Comparison of ENCODE assay signal across 23 cellular contexts in genomic region chr17:79095345-79096055, GRCh38. TPM values are rescaled to one million over a fixed set of nuclear protein-coding genes. Genes with fewer than 3 reads are reported as not detected.
DNase-seq lines count a peak whose midpoint lies in the region; ATAC-seq, FAIRE-seq and TF ChIP-seq lines count a peak whose summit lies in the region.
"Had no signal": no experiment of that assay in that cellular context is flagged by ENCODE, and none has a peak within 500 bp of the region (broad histone marks: within the 10 kb centered on the region; RNA-seq: fewer than 3 reads in every experiment).

No MANE protein-coding gene starts in this region.

- peaks cover 22% of the 10 kb centered on the region for H4K20me1 ChIP-seq in K562 (replicated peaks; ENCODE audit: control insufficient read depth, insufficient read depth, low read length)

- no peak for TF ChIP-seq EP300 in K562 (IDR thresholded peaks at IDR 0.05; ENCODE audit: low read length)

- WGBS in K562 (ENCODE audit: insufficient coverage, low coverage, missing lambda C conversion rate) = 5% methylated on average over 12 of the region's 15 CpGs

- TF ChIP-seq POLR2A in K562 (conservative IDR thresholded peaks at IDR 0.05) = no peak

- H3K27ac Mint-ChIP-seq in HFFc6 = no peak overlapping the region
- no peak overlapping the region for H3K27ac Mint-ChIP-seq in activated T-helper 17 cell treated with anti-CD3 and anti-CD28 coated beads, Interleukin-2, amount 50 U/mL, for 72 hours
- H3K27ac Mint-ChIP-seq: activated T-cell treated with anti-CD3 and anti-CD28 coated beads, Interleukin-2, amount 50 U/mL, for 24 hours; natural killer cell; stimulated activated naive CD8-positive, alpha-beta T cell treated with anti-CD3 and anti-CD28 coated beads, Interleukin-15, amount 100 ng/mL, for 72 hours had no signal

- ATAC-seq in K562 = no peak
- no peak for ATAC-seq in activated T-helper 17 cell treated with anti-CD3 and anti-CD28 coated beads, Interleukin-2, amount 50 U/mL, for 72 hours (replicated peaks)
- ATAC-seq: stimulated activated naive CD8-positive, alpha-beta T cell treated with anti-CD3 and anti-CD28 coated beads, Interleukin-15, amount 100 ng/mL, for 72 hours had no signal

- peaks cover 36% of the 10 kb centered on the region for H3K27me3 Mint-ChIP-seq in HFFc6 (ENCODE audit: insufficient read depth)
- H3K27me3 Mint-ChIP-seq in activated T-helper 17 cell treated with anti-CD3 and anti-CD28 coated beads, Interleukin-2, amount 50 U/mL, for 72 hours = peaks cover 27% of the 10 kb centered on the region

- H3K9ac ChIP-seq in K562 (ENCODE audit: insufficient read depth in 1 of 2, low read depth in 2 of 2, low read length in 2 of 2) = no peak overlapping the region

- no TSS peak for BruUV-seq in K562 (replicated peaks; lab: Mats Ljungman, UMichigan)

- peaks cover 4% of the 10 kb centered on the region; the same call in 1 of the 2 replicates for H3K4me1 Mint-ChIP-seq in HFFc6 (ENCODE audit: low read depth)
- H3K4me1 Mint-ChIP-seq in activated T-helper 17 cell treated with anti-CD3 and anti-CD28 coated beads, Interleukin-2, amount 50 U/mL, for 72 hours = no peaks in the 10 kb centered on the region

- FAIRE-seq in K562 (lab: Jason Lieb, UNC) = no peak
- FAIRE-seq: HTR-8/SVneo, keratinocyte had no signal

- TF ChIP-seq RAD21 in K562 (CRISPR knock-in tag; conservative IDR thresholded peaks at IDR 0.05 in 1 of 2, IDR thresholded peaks at IDR 0.05 in 1 of 2) = no peak

- no peak overlapping the region for H3K4me2 ChIP-seq in K562 (ENCODE audit: insufficient read depth, low read length)

- H3K27ac ChIP-seq in K562 (ENCODE audit: extremely low read depth, low read depth, low read length) = no peak overlapping the region
- H3K27ac ChIP-seq: 22Rv1, adrenal gland, brain microvascular endothelial cell had no signal

- no peaks in the 10 kb centered on the region for H3K9me3 Mint-ChIP-seq in HFFc6
- no peaks in the 10 kb centered on the region for H3K9me3 Mint-ChIP-seq in activated T-helper 17 cell treated with anti-CD3 and anti-CD28 coated beads, Interleukin-2, amount 50 U/mL, for 72 hours
- H3K9me3 Mint-ChIP-seq: activated T-cell treated with anti-CD3 and anti-CD28 coated beads, Interleukin-2, amount 50 U/mL, for 24 hours; natural killer cell; stimulated activated naive CD8-positive, alpha-beta T cell treated with anti-CD3 and anti-CD28 coated beads, Interleukin-15, amount 100 ng/mL, for 72 hours had no signal

- H3K36me3 Mint-ChIP-seq in HFFc6 (ENCODE audit: low read depth) = no peaks in the 10 kb centered on the region
- no peaks in the 10 kb centered on the region for H3K36me3 Mint-ChIP-seq in activated T-helper 17 cell treated with anti-CD3 and anti-CD28 coated beads, Interleukin-2, amount 50 U/mL, for 72 hours (ENCODE audit: low read depth)
- H3K36me3 Mint-ChIP-seq: natural killer cell had no signal

- TF ChIP-seq CTCF in HFFc6 (IDR thresholded peaks at IDR 0.05) (no peak), K562 (IDR thresholded peaks at IDR 0.05 in 2 of 3, conservative IDR thresholded peaks at IDR 0.05 in 1 of 3; ENCODE audit: insufficient read depth in 2 of 3, low read depth in 1 of 3, low read length in 3 of 3) (no peak)

- H3K27me3 ChIP-seq in K562 (ENCODE audit: control insufficient read depth in 2 of 2, insufficient read depth in 2 of 2, low read length in 2 of 2) = peaks cover 32 to 68% of the 10 kb centered on the region in 2 experiments; a peak in 4 of 5 replicates

- intact Hi-C loops in K562 (cut with micrococcal nuclease) = no loop called here

- no peak overlapping the region for H3K4me3 ChIP-seq in K562
- H3K4me3 ChIP-seq: adrenal gland had no signal

- H3K4me1 ChIP-seq in K562 (replicated peaks in 1 of 2; ENCODE audit: control insufficient read depth in 2 of 2, insufficient read depth in 2 of 2, low read length in 2 of 2) = peaks cover 0 to 18% of the 10 kb centered on the region in 2 experiments; a peak in 2 of 5 replicates
- H3K4me1 ChIP-seq: adrenal gland had no signal

- CTCF ChIA-PET in K562 (lab: Yijun Ruan, JAX; ENCODE audit: low intra/inter-chr PET ratio) = no interaction called here

- no peaks in the 10 kb centered on the region for H3K9me3 ChIP-seq in K562 (replicated peaks; ENCODE audit: control insufficient read depth, insufficient read depth, low read depth, low read length)
- H3K9me3 ChIP-seq: adrenal gland had no signal

- POLR2A ChIA-PET in K562 (lab: Yijun Ruan, JAX) = interaction anchor here (2.3 kb wide), 1 partner anchor 11 kb away, joined by 9 read pairs; no protein-coding TSS in a partner anchor

- H3K36me3 ChIP-seq in K562 (ENCODE audit: control insufficient read depth, insufficient read depth, low read length) = no peaks in the 10 kb centered on the region
- H3K36me3 ChIP-seq: adrenal gland, brain microvascular endothelial cell had no signal

- H3K4me3 Mint-ChIP-seq in HFFc6 = no peak overlapping the region
- H3K4me3 Mint-ChIP-seq in activated T-helper 17 cell treated with anti-CD3 and anti-CD28 coated beads, Interleukin-2, amount 50 U/mL, for 72 hours = no peak overlapping the region
- H3K4me3 Mint-ChIP-seq: activated T-cell treated with anti-CD3 and anti-CD28 coated beads, Interleukin-2, amount 50 U/mL, for 24 hours; natural killer cell; stimulated activated naive CD8-positive, alpha-beta T cell treated with anti-CD3 and anti-CD28 coated beads, Interleukin-15, amount 100 ng/mL, for 72 hours had no signal

- peak; percentile 41 for DNase-seq in DMS 273 (lab: John Stamatoyannopoulos, UW; ENCODE audit: unreplicated experiment)
- no peak for DNase-seq in DMS 273 treated with DMSO at 0.1 percent for 48 hours (lab: John Stamatoyannopoulos, UW)
- peak; percentile 33 for DNase-seq in A172 (ENCODE audit: low spot score)
- peak; percentile 4 for DNase-seq in HFFc6
- DNase-seq in K562 (ENCODE audit: extremely low read depth in 1 of 4, low spot score in 3 of 4) = no peak
- DNase-seq in HK-2 (ENCODE audit: unreplicated experiment) = no peak
- DNase-seq in activated T-cell treated with anti-CD3 and anti-CD28 coated beads, Interleukin-2, amount 50 U/mL, for 1 hour = no peak
- DNase-seq: activated CD4-positive, alpha-beta T cell treated with anti-CD3 and anti-CD28 coated beads for 1 hour; activated gamma-delta T cell treated with Interleukin-2 at 50 U/mL for 16 hours; activated T-cell treated with anti-CD3 and anti-CD28 coated beads, Interleukin-2, amount 50 U/mL, for 24 hours; adrenal gland; AML-193; brain microvascular endothelial cell; DMS53; GDM1; natural killer cell; NCI-H2227 treated with DMSO at 0.1 percent for 48 hours; NCI-H748 treated with DMSO at 0.1 percent for 48 hours; stimulated activated naive CD8-positive, alpha-beta T cell treated with anti-CD3 and anti-CD28 coated beads, Interleukin-15, amount 100 ng/mL, for 72 hours had no signal

- in situ Hi-C loops in K562 (cut with MboI) = no loop called here

- H3K79me2 ChIP-seq in K562 (ENCODE audit: control insufficient read depth, insufficient read depth, low read length) = no peaks in the 10 kb centered on the region

- no peaks in the 10 kb centered on the region for H3K9me1 ChIP-seq in K562 (ENCODE audit: control insufficient read depth, insufficient read depth, low read length)

- no peak overlapping the region for H2AFZ ChIP-seq in K562 (ENCODE audit: low read depth, low read length)

TF ChIP-seq in K562, 482 proteins besides CTCF, POLR2A, EP300 and RAD21 (continues in another document):
- TF ChIP-seq ZNF140 (CRISPR knock-in tag; IDR thresholded peaks at IDR 0.05) (no peak), JUNB (CRISPR knock-in tag; conservative IDR thresholded peaks at IDR 0.05) (no peak), ZNF24 (IDR thresholded peaks at IDR 0.05) (0 out of 2 replicates have a peak, but pooled peaks have one; percentile 60)

RNA-seq across cellular contexts. Expression of gene ENGASE, which starts 20.9 kb away (rescaled TPM):
- total RNA-seq in A172 (2014; rRNA removed; shearing (Covaris generic)) = 8.8 and 9.1 TPM in 2 replicates
- 10 to 100 TPM; 11.1 to 13.8 (median 11.8) TPM for total RNA-seq in HFFc6 (2021; fragmentation: NEBNext Ultra II Directional; extraction: Animal tissue kit (Norgen Biotek cat#: 25700))
- 111 and 287 TPM in 2 replicates for total RNA-seq in K562 (2011; cell fraction: chromatin; rRNA removed; ENCODE audit: low replicate concordance)
- total RNA-seq in K562 (2011; cell fraction: nucleolus; rRNA removed) = 149 and 158 TPM in 2 replicates
- total RNA-seq in K562 (2011; cell fraction: nucleoplasm; rRNA removed) = 121 and 125 TPM in 2 replicates
- 14.0 and 17.2 TPM in 2 replicates for total RNA-seq in K562 (2014; rRNA removed)
- total RNA-seq in K562 (2014; rRNA removed; fragmentation: Illumina TruSeq; extraction: Trizol) = 6.5 and 9.1 TPM in 2 replicates
- 11.2 and 13.6 TPM in 2 replicates for total RNA-seq in K562 (2015; rRNA removed; fragmentation: Illumina TruSeq; extraction: Trizol)
- total RNA-seq in K562 (2021) = 32.3 and 45.5 TPM in 2 replicates
- polyA plus RNA-seq in K562 (2011; rRNA removed) = 16.4 and 22.8 TPM in 2 replicates
- 7.9 and 11.1 TPM in 2 replicates for polyA plus RNA-seq in K562 (2011; cell fraction: cytosol; rRNA removed)
- polyA plus RNA-seq in K562 (2011; cell fraction: nucleus; rRNA removed) = 246 and 319 TPM in 2 replicates
- polyA plus RNA-seq in K562 (2012) = 25.6 and 37.4 TPM in 2 replicates
- polyA plus RNA-seq in K562 (2014; fragmentation: Illumina TruSeq; extraction: Trizol) = 13.9 and 15.2 TPM in 2 replicates
- polyA plus RNA-seq in K562 (2014; fragmentation: Nextera tagmentation; extraction: Ambion mirVana) = under 1 TPM; 0.06 to 0.14 TPM
- 36.5 and 42.5 TPM in 2 replicates for polyA plus RNA-seq in K562 (2014; rRNA removed)
- 6.3 and 9.9 TPM in 2 replicates for polyA minus RNA-seq in K562 (2011; rRNA and poly(A)+ RNA removed)
- 5.7 and 13.2 TPM in 2 replicates for polyA minus RNA-seq in K562 (2011; cell fraction: cytosol; rRNA and poly(A)+ RNA removed)
- polyA minus RNA-seq in K562 (2011; cell fraction: nucleus; rRNA and poly(A)+ RNA removed) = 49.8 and 50.9 TPM in 2 replicates
- 10 to 100 TPM; 26.9 to 30.2 TPM for total RNA-seq in activated T-helper 17 cell treated with anti-CD3 and anti-CD28 coated beads, Interleukin-2, amount 50 U/mL, for 72 hours

Comparison
In these comparisons a context has a peak if more than half of its experiments do, and no peak if none do; other contexts are left out.
1. DNase-seq: peak in DMS 273 (single experiment), A172 (single experiment) and HFFc6 (single experiment); none in DMS 273 treated with DMSO at 0.1 percent for 48 hours (single experiment), K562 (0 of 4), HK-2 (single experiment) and activated T-cell treated with anti-CD3 and anti-CD28 coated beads, Interleukin-2, amount 50 U/mL, for 1 hour (single experiment).